ENCODE assay signal across 8 cellular contexts in genomic region chr7:128453836-128454804, GRCh38. TPM values are rescaled to one million over a fixed set of nuclear protein-coding genes. Genes with fewer than 3 reads are reported as not detected.
A peak's percentile ranks its signal among the peaks of the same experiment; 100 is the strongest.
DNase-seq lines count a peak whose midpoint lies in the region; ATAC-seq and TF ChIP-seq lines count a peak whose summit lies in the region.

No MANE protein-coding gene starts in this region.

- H3K27ac ChIP-seq in endodermal cell (ENCODE audit: low read depth, low read length) (peak overlapping the region; percentile 35), mesendoderm (ENCODE audit: low read depth, low read length) (peak overlapping the region; percentile 77), tibial nerve (peak overlapping the region; percentile 82 to 95 (median 94))

- H3K27ac Mint-ChIP-seq in activated naive CD4-positive, alpha-beta T cell treated with anti-CD3 and anti-CD28 coated beads, Interleukin-2, amount 10 ng/mL, durations not matched to agents 7 days and 5 days, result peak overlapping the region; percentile 65
- peak overlapping the region; percentile 94 for H3K27ac Mint-ChIP-seq in endodermal cell

- peak overlapping the region; percentile 60 for H3K4me3 ChIP-seq in endodermal cell (ENCODE audit: low read length)
- H3K4me3 ChIP-seq in mesendoderm (ENCODE audit: low read length), result no peak overlapping the region
- H3K4me3 ChIP-seq in tibial nerve, result peak overlapping the region; percentile 17 to 96 (median 82)

- CTCF ChIA-PET in activated naive CD4-positive, alpha-beta T cell treated with anti-CD3 and anti-CD28 coated beads, Interleukin-2, amount 10 ng/mL, durations not matched to agents 7 days and 5 days (lab: Charles Lee), result interaction anchor here (1.0 to 4.0 kb wide), 4 partner anchors 14 to 56 kb away, joined by 3 to 25 read pairs (median 6); no protein-coding TSS in a partner anchor

- H3K23ac ChIP-seq in mesendoderm (ENCODE audit: low read length), result no peak overlapping the region

- peak overlapping the region; percentile 43 for H3K4ac ChIP-seq in mesendoderm (ENCODE audit: low read depth, low read length)

- peaks cover 45% of the 10 kb centered on the region for H3K27me3 Mint-ChIP-seq in activated naive CD4-positive, alpha-beta T cell treated with anti-CD3 and anti-CD28 coated beads, Interleukin-2, amount 10 ng/mL, durations not matched to agents 7 days and 5 days
- peaks cover 13% of the 10 kb centered on the region for H3K27me3 Mint-ChIP-seq in endodermal cell (ENCODE audit: insufficient read depth)

- WGBS in endodermal cell (ENCODE audit: insufficient coverage in 1 of 2, insufficient read length in 1 of 2), 2 experiments, result 22 to 34% methylated on average over 14 to 23 of the region's 23 CpGs
- WGBS in mesendoderm (ENCODE audit: extremely low coverage, insufficient coverage, low lambda C conversion rate), result no CpG with 5 or more reads among the region's 23 CpGs
- WGBS in tibial nerve, 2 donors, result 13 to 17% methylated on average over 17 to 23 of the region's 23 CpGs

- no peak for DNase-seq in activated naive CD4-positive, alpha-beta T cell treated with anti-CD3 and anti-CD28 coated beads, Interleukin-2, amount 10 ng/mL, durations not matched to agents 7 days and 5 days
- no peak for DNase-seq in activated naive CD4-positive, alpha-beta T cell (lab: John Stamatoyannopoulos, UW)
- DNase-seq in endodermal cell (peak; percentile 94), mesendoderm (peak; percentile 95), tibial nerve (ENCODE audit: low spot score in 2 of 2) (peak; percentile 77 to 89), glomerular visceral epithelial cell (ENCODE audit: extremely low spot score) (no peak)

- H3K27me3 ChIP-seq in endodermal cell (ENCODE audit: control insufficient read depth, insufficient read depth, low read length, poor library complexity, severe bottlenecking), result no peaks in the 10 kb centered on the region
- H3K27me3 ChIP-seq in mesendoderm (ENCODE audit: insufficient read depth, low read length, poor library complexity), result no peaks in the 10 kb centered on the region
- H3K27me3 ChIP-seq in tibial nerve, result no peaks in the 10 kb centered on the region

- no peak overlapping the region for H2AK5ac ChIP-seq in mesendoderm (ENCODE audit: low read length)

- H3K4me3 Mint-ChIP-seq in activated naive CD4-positive, alpha-beta T cell treated with anti-CD3 and anti-CD28 coated beads, Interleukin-2, amount 10 ng/mL, durations not matched to agents 7 days and 5 days, result no peak overlapping the region
- peak overlapping the region; percentile 95 for H3K4me3 Mint-ChIP-seq in endodermal cell

- no peak for ATAC-seq in HG03196 (IDR thresholded peaks at IDR 0.05; ENCODE audit: unreplicated experiment)
- ATAC-seq in HG03039 (IDR thresholded peaks at IDR 0.05; ENCODE audit: unreplicated experiment), result no peak

- peaks cover 17% of the 10 kb centered on the region for H3K36me3 Mint-ChIP-seq in activated naive CD4-positive, alpha-beta T cell treated with anti-CD3 and anti-CD28 coated beads, Interleukin-2, amount 10 ng/mL, durations not matched to agents 7 days and 5 days
- peaks cover 13% of the 10 kb centered on the region for H3K36me3 Mint-ChIP-seq in endodermal cell (ENCODE audit: low read depth)

- no peaks in the 10 kb centered on the region for H3K9me3 ChIP-seq in endodermal cell (ENCODE audit: control insufficient read depth, low read length)
- H3K9me3 ChIP-seq in tibial nerve, result no peaks in the 10 kb centered on the region

- peak overlapping the region; percentile 16 for H3K9ac ChIP-seq in endodermal cell (ENCODE audit: extremely low read depth, low read length, poor library complexity, severe bottlenecking)
- H3K9ac ChIP-seq in mesendoderm (ENCODE audit: low read length), result peak overlapping the region; percentile 59

- no peak overlapping the region for H2BK15ac ChIP-seq in mesendoderm (replicated peaks; ENCODE audit: low read depth)

- H3K9me3 Mint-ChIP-seq in activated naive CD4-positive, alpha-beta T cell treated with anti-CD3 and anti-CD28 coated beads, Interleukin-2, amount 10 ng/mL, durations not matched to agents 7 days and 5 days, result no peaks in the 10 kb centered on the region
- H3K9me3 Mint-ChIP-seq in endodermal cell, result no peaks in the 10 kb centered on the region

- TF ChIP-seq EP300 in tibial nerve (IDR thresholded peaks at IDR 0.05), result peak; percentile 66 to 93

- no peak overlapping the region for H2BK120ac ChIP-seq in mesendoderm (ENCODE audit: low read depth, low read length)

- H2BK5ac ChIP-seq in mesendoderm (ENCODE audit: low read length), result peak overlapping the region; percentile 31

- H3K4me1 Mint-ChIP-seq in activated naive CD4-positive, alpha-beta T cell treated with anti-CD3 and anti-CD28 coated beads, Interleukin-2, amount 10 ng/mL, durations not matched to agents 7 days and 5 days, result peaks cover 48% of the 10 kb centered on the region
- peaks cover 34% of the 10 kb centered on the region for H3K4me1 Mint-ChIP-seq in endodermal cell

- H3K56ac ChIP-seq in mesendoderm (ENCODE audit: low read length), result peak overlapping the region; percentile 89

- TF ChIP-seq CTCF in endodermal cell (conservative IDR thresholded peaks at IDR 0.05) (no peak), tibial nerve (IDR thresholded peaks at IDR 0.05) (no peak)

- peak overlapping the region; percentile 74 for H4K5ac ChIP-seq in mesendoderm (ENCODE audit: low read length)

- H3K4me2 ChIP-seq in mesendoderm (ENCODE audit: low read length), result peak overlapping the region; percentile 39

- no peak overlapping the region for H4K8ac ChIP-seq in mesendoderm (ENCODE audit: low read depth, low read length)

- H3K79me2 ChIP-seq in mesendoderm (ENCODE audit: control insufficient read depth, insufficient read depth, low read length), result peaks cover 20% of the 10 kb centered on the region

- peaks cover 16% of the 10 kb centered on the region for H3K4me1 ChIP-seq in endodermal cell (ENCODE audit: control insufficient read depth, insufficient read depth, low read length)
- peaks cover 14% of the 10 kb centered on the region for H3K4me1 ChIP-seq in mesendoderm (ENCODE audit: control insufficient read depth, low read depth, low read length)
- H3K4me1 ChIP-seq in tibial nerve, result peaks cover 0 to 60% (median 23%) of the 10 kb centered on the region in 4 donors

- peaks cover 10% of the 10 kb centered on the region for H3K36me3 ChIP-seq in endodermal cell (ENCODE audit: control insufficient read depth, insufficient read depth, low read length)
- no peaks in the 10 kb centered on the region for H3K36me3 ChIP-seq in mesendoderm (ENCODE audit: control insufficient read depth, insufficient read depth, low read length)
- peaks cover 0 to 7% (median 0%) of the 10 kb centered on the region in 3 donors for H3K36me3 ChIP-seq in tibial nerve

- TF ChIP-seq POLR2A in tibial nerve (IDR thresholded peaks at IDR 0.05), result peak in 1 of 2 donors; percentile 60

- peaks cover 13% of the 10 kb centered on the region for H3K79me1 ChIP-seq in mesendoderm (ENCODE audit: low read length)

- peak overlapping the region; percentile 55 for H3K18ac ChIP-seq in mesendoderm (ENCODE audit: low read length)

RNA-seq across cellular contexts. Expression of gene HILPDA, which starts 1.6 kb away (rescaled TPM):
- total RNA-seq in endodermal cell (10 to 100 TPM; 26.5 to 37.9 TPM), tibial nerve (10 to 100 TPM; 32.4 to 64.2 (median 38.3) TPM)
- 46.2 TPM for polyA plus RNA-seq in endodermal cell (2013, experiment 1 of 2)
- polyA plus RNA-seq in endodermal cell (2013, experiment 2 of 2), result 41.3 TPM
- polyA plus RNA-seq in mesendoderm (2013, experiment 1 of 2), result 27.9 TPM
- 28.8 TPM for polyA plus RNA-seq in mesendoderm (2013, experiment 2 of 2)

RNA-seq across cellular contexts. Expression of gene METTL2B, which starts 22.4 kb away (rescaled TPM):
- total RNA-seq in endodermal cell (10 to 100 TPM; 39.8 to 50.5 TPM), tibial nerve (10 to 100 TPM; 21.6 to 27.9 (median 24.1) TPM)
- 26.7 TPM for polyA plus RNA-seq in endodermal cell (2013, experiment 1 of 2)
- polyA plus RNA-seq in endodermal cell (2013, experiment 2 of 2), result 25.5 TPM
- polyA plus RNA-seq in mesendoderm (2013, experiment 1 of 2), result 28.8 TPM
- 27.4 TPM for polyA plus RNA-seq in mesendoderm (2013, experiment 2 of 2)

RNA-seq across cellular contexts. Expression of gene IMPDH1, which starts 44.3 kb away (rescaled TPM):
- total RNA-seq in endodermal cell (10 to 100 TPM; 13.4 to 16.5 TPM), tibial nerve (100 to 1,000 TPM in 1 of 4 donors, 10 to 100 TPM in 3; 50.2 to 102 (median 74.0) TPM)
- 29.3 TPM for polyA plus RNA-seq in endodermal cell (2013, experiment 1 of 2)
- 25.0 TPM for polyA plus RNA-seq in endodermal cell (2013, experiment 2 of 2)
- 20.1 TPM for polyA plus RNA-seq in mesendoderm (2013, experiment 1 of 2)
- 19.7 TPM for polyA plus RNA-seq in mesendoderm (2013, experiment 2 of 2)

Comparison
In these comparisons a context has a peak if more than half of its experiments do, and no peak if none do; other contexts are left out.
1. DNase-seq: peak in endodermal cell (single experiment), mesendoderm (single experiment) and tibial nerve (2 of 2); none in activated naive CD4-positive, alpha-beta T cell treated with anti-CD3 and anti-CD28 coated beads, Interleukin-2, amount 10 ng/mL, durations not matched to agents 7 days and 5 days (single experiment), activated naive CD4-positive, alpha-beta T cell (0 of 4) and glomerular visceral epithelial cell (single experiment).
2. H3K27ac ChIP-seq: peak in every context shown above with its lines; median percentile 94 in tibial nerve; 77 in mesendoderm; 35 in endodermal cell.